In genomic region chr7:45161138-45161537, GRCh38 we compare ENCODE assay signal across 13 cellular contexts. TPM values are rescaled to one million over a fixed set of nuclear protein-coding genes. Genes with fewer than 3 reads are reported as not detected.
"Had no signal": no experiment of that assay in that cellular context is flagged by ENCODE, and none has a peak within 500 bp of the region (broad histone marks: within the 10 kb centered on the region; RNA-seq: fewer than 3 reads in every experiment).

No MANE protein-coding gene starts in this region.

- H3K4me1 ChIP-seq: right lobe of liver had no signal

- H3K9me3 ChIP-seq: right lobe of liver, testis, uterus had no signal

- H3K27ac ChIP-seq: right lobe of liver, testis, uterus had no signal

- H3K9me3 Mint-ChIP-seq: stimulated activated naive CD8-positive, alpha-beta T cell treated with anti-CD3 and anti-CD28 coated beads, Interleukin-15, Interleukin-2, amounts not matched to agents 100 ng/mL and 50 ng/mL, for 24 hours had no signal

- H3K27ac Mint-ChIP-seq: dendritic cell treated with granulocyte-macrophage colony-stimulating factor and Interleukin-4, amounts not matched to agents 40 ng/mL and 50 ng/mL, for 4 days; naive thymus-derived CD4-positive, alpha-beta T cell; stimulated activated naive CD8-positive, alpha-beta T cell treated with anti-CD3 and anti-CD28 coated beads, Interleukin-15, Interleukin-2, amounts not matched to agents 100 ng/mL and 50 ng/mL, for 24 hours had no signal

- H3K4me3 ChIP-seq: right lobe of liver, testis, uterus had no signal

- DNase-seq: activated CD4-positive, alpha-beta T cell treated with anti-CD3 and anti-CD28 coated beads, Interleukin-2, amount 50 U/mL, for 4 hours; activated CD4-positive, CD25-positive, alpha-beta regulatory T cell; activated naive CD4-positive, alpha-beta T cell; central memory CD4-positive, alpha-beta T cell; mammary epithelial cell; naive thymus-derived CD4-positive, alpha-beta T cell; stimulated activated CD4-positive, alpha-beta T cell treated with anti-CD3 and anti-CD28 coated beads, Interleukin-2, amount 100 ng/mL, for 24 hours; testis had no signal

- H3K27me3 ChIP-seq: right lobe of liver, testis had no signal

- ATAC-seq: naive thymus-derived CD4-positive, alpha-beta T cell had no signal

- H3K36me3 ChIP-seq: right lobe of liver, uterus had no signal

- H3K4me3 Mint-ChIP-seq: dendritic cell treated with granulocyte-macrophage colony-stimulating factor and Interleukin-4, amounts not matched to agents 40 ng/mL and 50 ng/mL, for 4 days; naive thymus-derived CD4-positive, alpha-beta T cell; stimulated activated naive CD8-positive, alpha-beta T cell treated with anti-CD3 and anti-CD28 coated beads, Interleukin-15, Interleukin-2, amounts not matched to agents 100 ng/mL and 50 ng/mL, for 24 hours had no signal

RNA-seq across cellular contexts. Expression of gene RAMP3, which starts 3.5 kb away (rescaled TPM):
- total RNA-seq: epithelial cell of proximal tubule, mammary epithelial cell had no signal
- polyA plus RNA-seq: mammary epithelial cell; naive thymus-derived CD4-positive, alpha-beta T cell had no signal
